ENCODE assay signal across 12 cellular contexts in the genomic region with DNA sequence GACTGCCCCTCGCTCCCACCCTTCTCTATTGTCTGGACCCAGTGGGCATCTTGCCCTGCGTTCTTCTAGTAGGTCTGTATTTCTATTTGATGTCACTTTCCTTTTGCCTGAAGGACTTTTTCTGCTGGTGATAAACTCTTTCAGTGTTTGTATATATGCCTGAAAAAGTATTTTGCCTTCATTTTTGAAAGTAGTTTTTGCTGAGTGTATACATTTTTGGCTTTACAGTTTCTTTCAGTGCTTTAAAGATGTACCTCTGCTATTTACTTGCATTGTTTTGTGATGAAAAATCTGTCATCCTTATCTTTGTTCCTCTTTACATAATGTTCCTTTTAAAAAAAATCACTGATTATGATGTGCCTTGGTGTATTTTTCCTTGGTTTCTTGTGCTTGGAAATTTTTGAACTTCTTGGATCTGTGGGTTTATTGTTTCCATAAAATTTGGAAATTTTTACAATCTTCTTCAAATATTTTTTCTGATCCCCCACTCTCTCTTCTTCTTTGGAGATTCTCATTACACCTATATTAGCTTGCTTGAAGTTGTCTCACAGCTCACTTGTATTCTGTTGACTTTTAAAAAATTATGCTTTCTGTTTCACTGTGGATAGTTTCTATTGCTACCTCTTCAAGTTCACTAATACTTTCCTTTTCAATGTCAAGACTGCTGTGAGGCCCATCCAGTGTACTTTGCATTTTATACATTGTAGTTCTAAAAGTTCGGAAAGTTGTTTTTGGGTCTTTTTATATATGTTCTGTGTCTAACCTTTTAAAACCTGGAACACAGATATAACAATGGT.
DNase-seq lines count a peak whose midpoint lies in the region; ATAC-seq and TF ChIP-seq lines count a peak whose summit lies in the region.
"Had no signal": no experiment of that assay in that cellular context is flagged by ENCODE, and none has a peak within 500 bp of the region (broad histone marks: within the 10 kb centered on the region; RNA-seq: fewer than 3 reads in every experiment).

No MANE protein-coding gene starts in this region.

- H3F3A ChIP-seq in smooth muscle cell (ENCODE audit: low read depth): peaks cover 44% of the 10 kb centered on the region

- peak overlapping the region; percentile 85 for H3K27ac Mint-ChIP-seq in activated CD4-positive, alpha-beta T cell treated with anti-CD3 and anti-CD28 coated beads, Interleukin-2, amount 10 ng/mL, durations not matched to agents 7 days and 5 days

- CTCF ChIA-PET in activated CD4-positive, alpha-beta T cell treated with anti-CD3 and anti-CD28 coated beads, Interleukin-2, amount 10 ng/mL, durations not matched to agents 7 days and 5 days (lab: Charles Lee): interaction anchor here (0.6 to 1.0 kb wide), 4 partner anchors 16 to 1099 kb away, joined by 3 to 4 read pairs (median 4); no protein-coding TSS in a partner anchor

- DNase-seq in activated CD4-positive, alpha-beta T cell treated with anti-CD3 and anti-CD28 coated beads, Interleukin-2, amount 10 ng/mL, durations not matched to agents 7 days and 5 days: no peak
- no peak for DNase-seq in activated CD4-positive, alpha-beta T cell treated with anti-CD3 and anti-CD28 coated beads, Interleukin-2, amount 50 U/mL, for 4 hours
- DNase-seq in smooth muscle cell (lab: John Stamatoyannopoulos, UW; ENCODE audit: unreplicated experiment) (no peak), suprapubic skin (ENCODE audit: low spot score in 2 of 2) (no peak), NCI-H82 (lab: John Stamatoyannopoulos, UW) (no peak), mesenteric fat pad (ENCODE audit: low spot score) (no peak)
- DNase-seq: GF-D8; NCI-H1105 treated with DMSO at 0.1 percent for 48 hours; stimulated activated CD4-positive, alpha-beta T cell treated with anti-CD3 and anti-CD28 coated beads, Interleukin-2, amount 100 ng/mL, for 48 hours had no signal

- peaks cover 87% of the 10 kb centered on the region for H3K4me1 Mint-ChIP-seq in activated CD4-positive, alpha-beta T cell treated with anti-CD3 and anti-CD28 coated beads, Interleukin-2, amount 10 ng/mL, durations not matched to agents 7 days and 5 days

- ATAC-seq in HG02571 (IDR thresholded peaks at IDR 0.05; ENCODE audit: unreplicated experiment) (peak; percentile 86), HG03521 (IDR thresholded peaks at IDR 0.05; ENCODE audit: unreplicated experiment) (peak; percentile 75)

- H3K4me2 ChIP-seq in smooth muscle cell: no peak overlapping the region

- H4K20me1 ChIP-seq in smooth muscle cell (ENCODE audit: low read depth): peaks cover 94% of the 10 kb centered on the region

- H3K9me3 ChIP-seq in smooth muscle cell (replicated peaks; ENCODE audit: low read depth) (no peaks in the 10 kb centered on the region), suprapubic skin (no peaks in the 10 kb centered on the region)
- H3K9me3 ChIP-seq: vagina had no signal

- no peaks in the 10 kb centered on the region for H3K4me1 ChIP-seq in smooth muscle cell (ENCODE audit: low read depth)
- no peaks in the 10 kb centered on the region for H3K4me1 ChIP-seq in suprapubic skin

- TF ChIP-seq EP300 in suprapubic skin (IDR thresholded peaks at IDR 0.05): no peak

- peak overlapping the region; percentile 1 for H3K27ac ChIP-seq in smooth muscle cell (ENCODE audit: low read depth)
- no peak overlapping the region for H3K27ac ChIP-seq in suprapubic skin
- H3K27ac ChIP-seq: vagina had no signal

- peaks cover 55% of the 10 kb centered on the region for H3K36me3 ChIP-seq in smooth muscle cell (ENCODE audit: low read depth)
- H3K36me3 ChIP-seq in suprapubic skin: peaks cover 96% of the 10 kb centered on the region

- TF ChIP-seq CTCF in smooth muscle cell (IDR thresholded peaks at IDR 0.05; ENCODE audit: borderline replicate concordance, insufficient read depth, poor library complexity, severe bottlenecking): no peak
- TF ChIP-seq CTCF in suprapubic skin (IDR thresholded peaks at IDR 0.05): no peak

- no peaks in the 10 kb centered on the region for H3K27me3 Mint-ChIP-seq in activated CD4-positive, alpha-beta T cell treated with anti-CD3 and anti-CD28 coated beads, Interleukin-2, amount 10 ng/mL, durations not matched to agents 7 days and 5 days

- peaks cover 91% of the 10 kb centered on the region for H3K36me3 Mint-ChIP-seq in activated CD4-positive, alpha-beta T cell treated with anti-CD3 and anti-CD28 coated beads, Interleukin-2, amount 10 ng/mL, durations not matched to agents 7 days and 5 days (ENCODE audit: low read depth)

- H3K4me3 ChIP-seq in smooth muscle cell: no peak overlapping the region
- H3K4me3 ChIP-seq in suprapubic skin: no peak overlapping the region
- H3K4me3 ChIP-seq: vagina had no signal

- H3K9me3 Mint-ChIP-seq in activated CD4-positive, alpha-beta T cell treated with anti-CD3 and anti-CD28 coated beads, Interleukin-2, amount 10 ng/mL, durations not matched to agents 7 days and 5 days: no peaks in the 10 kb centered on the region

- POLR2A ChIA-PET in activated CD4-positive, alpha-beta T cell treated with anti-CD3 and anti-CD28 coated beads, Interleukin-2, amount 10 ng/mL, durations not matched to agents 7 days and 5 days (lab: Charles Lee): interaction anchor here (0.6 kb wide), 1 partner anchor 134 kb away, joined by 4 read pairs; no protein-coding TSS in a partner anchor

- H3K27me3 ChIP-seq in smooth muscle cell (ENCODE audit: low read depth) (no peaks in the 10 kb centered on the region), suprapubic skin (no peaks in the 10 kb centered on the region)
- H3K27me3 ChIP-seq: vagina had no signal

- TF ChIP-seq POLR2A in suprapubic skin (IDR thresholded peaks at IDR 0.05): no peak

- peaks cover 35% of the 10 kb centered on the region for H3K79me2 ChIP-seq in smooth muscle cell (ENCODE audit: low read depth)

- H2AFZ ChIP-seq in smooth muscle cell (ENCODE audit: low read depth): no peak overlapping the region

- no peak overlapping the region for H3K9ac ChIP-seq in smooth muscle cell (ENCODE audit: low read depth)

- peak overlapping the region; percentile 8 for H3K4me3 Mint-ChIP-seq in activated CD4-positive, alpha-beta T cell treated with anti-CD3 and anti-CD28 coated beads, Interleukin-2, amount 10 ng/mL, durations not matched to agents 7 days and 5 days

- WGBS in smooth muscle cell (ENCODE audit: low lambda C conversion rate): 96% methylated on average over 3 of the region's 3 CpGs
- WGBS in suprapubic skin: 97% methylated on average over 3 of the region's 3 CpGs
